In genomic region chr7:131502810-131503545, GRCh38 we compare ENCODE assay signal across 9 cellular contexts. TPM values are rescaled to one million over a fixed set of nuclear protein-coding genes. Genes with fewer than 3 reads are reported as not detected.
DNase-seq lines count a peak whose midpoint lies in the region; ATAC-seq and TF ChIP-seq lines count a peak whose summit lies in the region.
"Had no signal": no experiment of that assay in that cellular context is flagged by ENCODE, and none has a peak within 500 bp of the region (broad histone marks: within the 10 kb centered on the region; RNA-seq: fewer than 3 reads in every experiment).

No MANE protein-coding gene starts in this region.

- POLR2A ChIA-PET in HEK293 (lab: Yijun Ruan, JAX): interaction anchor here (0.5 to 1.1 kb wide), 2 partner anchors 29 to 60 kb away, joined by 3 to 8 read pairs; no protein-coding TSS in a partner anchor

- H3K4me3 ChIP-seq in HEK293 (ENCODE audit: low read depth, low read length) (no peak overlapping the region), SJCRH30 (no peak overlapping the region), gastroesophageal sphincter (no peak overlapping the region), psoas muscle (no peak overlapping the region), tibial artery (no peak overlapping the region)

- 20 to 42% methylated on average over 1 to 6 of the region's 10 CpGs for WGBS in gastroesophageal sphincter (ENCODE audit: low coverage in 1 of 2), 2 donors
- WGBS in psoas muscle, 3 donors: 28 to 36% (median 28%) methylated on average over 10 of the region's 10 CpGs

- no peak for TF ChIP-seq POLR2A in gastroesophageal sphincter (IDR thresholded peaks at IDR 0.05)

- DNase-seq in SJCRH30 (peak; percentile 35 to 60), psoas muscle (peak; percentile 61 to 76), tibial artery (no peak)
- DNase-seq: stimulated activated naive CD8-positive, alpha-beta T cell treated with anti-CD3 and anti-CD28 coated beads, Interleukin-15, amount 100 ng/mL, for 72 hours had no signal

- TF ChIP-seq CTCF in HEK293 (tag by site-specific recombination; IDR thresholded peaks at IDR 0.05): no peak
- no peak for TF ChIP-seq CTCF in gastroesophageal sphincter (IDR thresholded peaks at IDR 0.05)
- no peak for TF ChIP-seq CTCF in psoas muscle (IDR thresholded peaks at IDR 0.05)
- no peak for TF ChIP-seq CTCF in tibial artery (IDR thresholded peaks at IDR 0.05)

- no peaks in the 10 kb centered on the region for H3K27me3 ChIP-seq in SJCRH30
- no peaks in the 10 kb centered on the region for H3K27me3 ChIP-seq in gastroesophageal sphincter
- no peaks in the 10 kb centered on the region for H3K27me3 ChIP-seq in psoas muscle (ENCODE audit: insufficient read depth in 3 of 3, low read length in 2 of 3)
- peaks cover 0 to 17% of the 10 kb centered on the region in 2 donors for H3K27me3 ChIP-seq in tibial artery

- intact Hi-C loops in psoas muscle (cut with DNase I) (no loop called here), tibial artery (cut with DNase I; ENCODE audit: low total_unique reads) (no loop called here)

- peak overlapping the region; percentile 14 for H3K27ac ChIP-seq in HEK293 (ENCODE audit: extremely low read depth, low read depth, low read length)
- H3K27ac ChIP-seq in SJCRH30: no peak overlapping the region
- peak overlapping the region in 3 of 4 donors; percentile 57 to 63 (median 60) for H3K27ac ChIP-seq in gastroesophageal sphincter
- peak overlapping the region; percentile 16 for H3K27ac ChIP-seq in psoas muscle
- H3K27ac ChIP-seq in tibial artery: peak overlapping the region in 1 of 2 donors; percentile 24

- H3K9me3 ChIP-seq in HEK293 (ENCODE audit: control insufficient read depth, insufficient read depth, low read depth, low read length) (no peaks in the 10 kb centered on the region), SJCRH30 (replicated peaks) (no peaks in the 10 kb centered on the region), gastroesophageal sphincter (no peaks in the 10 kb centered on the region), psoas muscle (no peaks in the 10 kb centered on the region), tibial artery (no peaks in the 10 kb centered on the region)

- ATAC-seq in gastroesophageal sphincter: peak; percentile 44
- ATAC-seq in psoas muscle: peak in 3 of 4 donors; percentile 43 to 53 (median 50)
- no peak for ATAC-seq in HG03175 (IDR thresholded peaks at IDR 0.05; ENCODE audit: unreplicated experiment)
- ATAC-seq in GM19023 (IDR thresholded peaks at IDR 0.05; ENCODE audit: unreplicated experiment): no peak
- no peak for ATAC-seq in GM18858 (IDR thresholded peaks at IDR 0.05; ENCODE audit: unreplicated experiment)
- ATAC-seq: stimulated activated naive CD8-positive, alpha-beta T cell treated with anti-CD3 and anti-CD28 coated beads, Interleukin-15, amount 100 ng/mL, for 72 hours had no signal

- TF ChIP-seq EP300 in gastroesophageal sphincter (IDR thresholded peaks at IDR 0.05): no peak

- CTCF ChIA-PET in HEK293 (lab: Yijun Ruan, JAX): interaction anchor here (0.6 to 3.0 kb wide), 8 partner anchors 9 to 346 kb away, joined by 3 to 12 read pairs (median 3); no protein-coding TSS in a partner anchor

- peaks cover 0 to 3% of the 10 kb centered on the region in 2 experiments; a peak in 1 of 3 replicates for H3K36me3 ChIP-seq in HEK293 (ENCODE audit: control insufficient read depth in 2 of 2, insufficient read depth in 1 of 2, low read length in 2 of 2)
- H3K36me3 ChIP-seq in SJCRH30: peaks cover 48% of the 10 kb centered on the region
- H3K36me3 ChIP-seq in gastroesophageal sphincter: peaks cover 0 to 22% of the 10 kb centered on the region in 2 donors
- peaks cover 0 to 37% of the 10 kb centered on the region in 2 donors for H3K36me3 ChIP-seq in psoas muscle (ENCODE audit: insufficient read depth in 1 of 2, low read depth in 1 of 2)
- peaks cover 0 to 24% (median 2%) of the 10 kb centered on the region in 3 donors for H3K36me3 ChIP-seq in tibial artery

- H3K4me1 ChIP-seq in HEK293 (ENCODE audit: control insufficient read depth, insufficient read depth, low read length) (no peaks in the 10 kb centered on the region), SJCRH30 (peaks cover 4% of the 10 kb centered on the region; the same call in 1 of the 2 replicates), gastroesophageal sphincter (peaks cover 0 to 38% (median 14%) of the 10 kb centered on the region in 3 donors), psoas muscle (peaks cover 14% of the 10 kb centered on the region), tibial artery (peaks cover 0 to 25% (median 12%) of the 10 kb centered on the region in 4 donors)

TF ChIP-seq in HEK293, 187 proteins besides CTCF, POLR2A, EP300 and RAD21:
- no peak for TF ChIP-seq PRDM10 (tag by site-specific recombination; IDR thresholded peaks at IDR 0.05)
- peak; percentile 43; the same call in 1 of the 2 replicates for TF ChIP-seq ZBTB20 (tag by site-specific recombination; IDR thresholded peaks at IDR 0.05)
TF ChIP-seq in HEK293: peak in this region for 1.

RNA-seq across cellular contexts. Expression of gene PODXL, which starts 53.5 kb away (rescaled TPM):
- total RNA-seq in SJCRH30 (2014; rRNA removed; shearing (Covaris generic)): 71.1 and 78.1 TPM in 2 replicates
- total RNA-seq in gastroesophageal sphincter: 10 to 100 TPM; 13.2 to 40.2 (median 26.6) TPM
- total RNA-seq in psoas muscle: 10 to 100 TPM; 16.2 to 46.8 (median 21.8) TPM
- 10 to 100 TPM in 2 of 3 donors, 1 to 10 TPM in 1; 9.0 to 13.3 (median 10.6) TPM for polyA plus RNA-seq in psoas muscle

Comparison
In these comparisons a context has a peak if more than half of its experiments do, and no peak if none do; other contexts are left out.
1. DNase-seq: peak in SJCRH30 (2 of 2) and psoas muscle (2 of 2); none in tibial artery (0 of 2).
2. ATAC-seq: peak in gastroesophageal sphincter (single experiment) and psoas muscle (3 of 4); none in HG03175 (single experiment), GM19023 (single experiment) and GM18858 (single experiment).